In genomic region chr2:240433973-240434727, GRCh38 we compare ENCODE assay signal across 8 cellular contexts. TPM values are rescaled to one million over a fixed set of nuclear protein-coding genes. Genes with fewer than 3 reads are reported as not detected.
DNase-seq lines count a peak whose midpoint lies in the region; ATAC-seq and TF ChIP-seq lines count a peak whose summit lies in the region.

No MANE protein-coding gene starts in this region.

- no peak overlapping the region for H3K9ac ChIP-seq in SK-N-MC (ENCODE audit: insufficient read length)

- DNase-seq in GM04504 (ENCODE audit: low read depth) (peak; percentile 95), SK-N-MC (ENCODE audit: low read depth, low spot score) (no peak), ecto neural progenitor cell (ENCODE audit: low spot score) (peak; percentile 49), mucosa of descending colon (peak in 2 of 3 donors; percentile 38 to 60), ureter (ENCODE audit: low spot score) (peak; percentile 92), DMS153 (lab: John Stamatoyannopoulos, UW) (no peak), medulla oblongata (ENCODE audit: extremely low spot score) (no peak)

- no peaks in the 10 kb centered on the region for H3K36me3 ChIP-seq in SK-N-MC (ENCODE audit: insufficient read depth, low read length)
- no peaks in the 10 kb centered on the region for H3K36me3 ChIP-seq in mucosa of descending colon (ENCODE audit: low read depth)

- ATAC-seq in mucosa of descending colon (no peak), GM18498 (IDR thresholded peaks at IDR 0.05; ENCODE audit: unreplicated experiment) (no peak)

- H3K9me3 ChIP-seq in SK-N-MC (ENCODE audit: low read depth, low read length) (no peaks in the 10 kb centered on the region), mucosa of descending colon (no peaks in the 10 kb centered on the region)

- no peak overlapping the region for H3K27ac ChIP-seq in SK-N-MC

- intact Hi-C loops in mucosa of descending colon (cut with DNase I, micrococcal nuclease): no loop called here

- no peak for TF ChIP-seq CTCF in mucosa of descending colon (IDR thresholded peaks at IDR 0.05)

- H3K4me1 ChIP-seq in mucosa of descending colon (ENCODE audit: low read depth): peaks cover 15% of the 10 kb centered on the region

- peak overlapping the region; percentile 88 for H3K4me3 ChIP-seq in SK-N-MC
- H3K4me3 ChIP-seq in mucosa of descending colon: no peak overlapping the region

RNA-seq across cellular contexts. Expression of gene GPC1, which starts 1.3 kb away (rescaled TPM):
- total RNA-seq in mucosa of descending colon: 10 to 100 TPM; 12.4 to 29.2 (median 15.4) TPM
- 88.1 TPM for total RNA-seq in ureter

Comparison
In these comparisons a context has a peak if more than half of its experiments do, and no peak if none do; other contexts are left out.
1. DNase-seq: peak in GM04504 (single experiment), ecto neural progenitor cell (single experiment), mucosa of descending colon (2 of 3) and ureter (single experiment); none in SK-N-MC (single experiment), DMS153 (single experiment) and medulla oblongata (single experiment).